In genomic region chr2:100781523-100782375, GRCh38 we compare ENCODE assay signal across 16 cellular contexts. TPM values are rescaled to one million over a fixed set of nuclear protein-coding genes. Genes with fewer than 3 reads are reported as not detected.
DNase-seq lines count a peak whose midpoint lies in the region; FAIRE-seq and TF ChIP-seq lines count a peak whose summit lies in the region.
"Had no signal": no experiment of that assay in that cellular context is flagged by ENCODE, and none has a peak within 500 bp of the region (broad histone marks: within the 10 kb centered on the region; RNA-seq: fewer than 3 reads in every experiment).

No MANE protein-coding gene starts in this region.

- TF ChIP-seq CTCF in NB4 (IDR thresholded peaks at IDR 0.05; ENCODE audit: low read depth, low read length): no peak
- TF ChIP-seq CTCF in breast epithelium (IDR thresholded peaks at IDR 0.05): no peak
- no peak for TF ChIP-seq CTCF in kidney (IDR thresholded peaks at IDR 0.05; ENCODE audit: borderline replicate concordance, extremely low read depth, insufficient read depth)

- no peaks in the 10 kb centered on the region for H3K27me3 ChIP-seq in breast epithelium

- H3K9ac ChIP-seq in kidney (ENCODE audit: low read length in 2 of 2): no peak overlapping the region

- no peaks in the 10 kb centered on the region for H3K9me3 ChIP-seq in breast epithelium
- H3K9me3 ChIP-seq in kidney (ENCODE audit: control insufficient read depth in 1 of 2, low read length in 2 of 2): no peaks in the 10 kb centered on the region

- H3K4me1 ChIP-seq in breast epithelium (peaks cover 5 to 9% of the 10 kb centered on the region in 2 donors), kidney (ENCODE audit: control insufficient read depth in 1 of 2, insufficient read depth in 1 of 2, low read depth in 1 of 2, low read length in 2 of 2) (peaks cover 7 to 22% of the 10 kb centered on the region in 2 donors)

- peak; percentile 30 for DNase-seq in NB4 (ENCODE audit: low read depth)
- DNase-seq in breast epithelium (ENCODE audit: low spot score in 2 of 2): no peak
- DNase-seq in kidney: peak; percentile 56
- DNase-seq in activated T-cell treated with anti-CD3 and anti-CD28 coated beads, Interleukin-2, amount 50 U/mL, for 1 hour: no peak
- DNase-seq in DMS79 treated with DMSO at 0.1 percent for 48 hours (lab: John Stamatoyannopoulos, UW): no peak
- no peak for DNase-seq in hepatic stellate cell (ENCODE audit: low spot score)
- no peak for DNase-seq in NCI-H82 (lab: John Stamatoyannopoulos, UW)
- DNase-seq: KBM-7; NCI-H1092; NCI-H1694; NCI-H2107; NCI-H226; NK-92 treated with Interleukin-12 subunit alpha and Interleukin-12 subunit beta, amount 100 ng/mL, for 24 hours; SHP77 had no signal

- no peak for TF ChIP-seq POLR2A in NB4 (IDR thresholded peaks at IDR 0.05; ENCODE audit: extremely low read depth, insufficient read length)
- no peak for TF ChIP-seq POLR2A in breast epithelium (IDR thresholded peaks at IDR 0.05)

- no peak overlapping the region for H3K4me3 ChIP-seq in NB4 (ENCODE audit: low read depth, low read length)
- no peak overlapping the region for H3K4me3 ChIP-seq in breast epithelium
- H3K4me3 ChIP-seq in kidney (ENCODE audit: low read length in 2 of 2): no peak overlapping the region

- peak overlapping the region; percentile 68 to 74 for H3K27ac ChIP-seq in breast epithelium
- H3K27ac ChIP-seq in kidney (ENCODE audit: low read depth in 2 of 2, low read length in 2 of 2): no peak overlapping the region
- H3K27ac ChIP-seq: C4-2B, HL-60 had no signal

- FAIRE-seq in kidney (lab: Jason Lieb, UNC): no peak

- intact Hi-C loops in breast epithelium (cut with DNase I; ENCODE audit: low total_unique reads): no loop called here
- intact Hi-C loops in kidney (cut with DNase I): no loop called here

- no peaks in the 10 kb centered on the region for H3K36me3 ChIP-seq in breast epithelium
- no peaks in the 10 kb centered on the region for H3K36me3 ChIP-seq in kidney (ENCODE audit: control insufficient read depth in 1 of 2, insufficient read depth in 2 of 2, low read length in 2 of 2)

RNA-seq across cellular contexts. Expression of gene NPAS2, which starts 38.2 kb away (rescaled TPM):
- total RNA-seq in breast epithelium: 10 to 100 TPM in 2 of 3 donors, 1 to 10 TPM in 1; 6.2 to 42.3 (median 22.5) TPM
- total RNA-seq in kidney: 44.5 TPM
- polyA plus RNA-seq in kidney (ENCODE audit: insufficient read depth, low read depth, low replicate concordance): 8.4 TPM

Comparison
In these comparisons a context has a peak if more than half of its experiments do, and no peak if none do; other contexts are left out.
1. DNase-seq: peak in NB4 (single experiment) and kidney (single experiment); none in breast epithelium (0 of 2), activated T-cell treated with anti-CD3 and anti-CD28 coated beads, Interleukin-2, amount 50 U/mL, for 1 hour (single experiment), DMS79 treated with DMSO at 0.1 percent for 48 hours (single experiment), hepatic stellate cell (single experiment) and NCI-H82 (single experiment).
2. H3K27ac ChIP-seq: peak in breast epithelium (2 of 2); none in kidney (0 of 2).